In the genomic region with DNA sequence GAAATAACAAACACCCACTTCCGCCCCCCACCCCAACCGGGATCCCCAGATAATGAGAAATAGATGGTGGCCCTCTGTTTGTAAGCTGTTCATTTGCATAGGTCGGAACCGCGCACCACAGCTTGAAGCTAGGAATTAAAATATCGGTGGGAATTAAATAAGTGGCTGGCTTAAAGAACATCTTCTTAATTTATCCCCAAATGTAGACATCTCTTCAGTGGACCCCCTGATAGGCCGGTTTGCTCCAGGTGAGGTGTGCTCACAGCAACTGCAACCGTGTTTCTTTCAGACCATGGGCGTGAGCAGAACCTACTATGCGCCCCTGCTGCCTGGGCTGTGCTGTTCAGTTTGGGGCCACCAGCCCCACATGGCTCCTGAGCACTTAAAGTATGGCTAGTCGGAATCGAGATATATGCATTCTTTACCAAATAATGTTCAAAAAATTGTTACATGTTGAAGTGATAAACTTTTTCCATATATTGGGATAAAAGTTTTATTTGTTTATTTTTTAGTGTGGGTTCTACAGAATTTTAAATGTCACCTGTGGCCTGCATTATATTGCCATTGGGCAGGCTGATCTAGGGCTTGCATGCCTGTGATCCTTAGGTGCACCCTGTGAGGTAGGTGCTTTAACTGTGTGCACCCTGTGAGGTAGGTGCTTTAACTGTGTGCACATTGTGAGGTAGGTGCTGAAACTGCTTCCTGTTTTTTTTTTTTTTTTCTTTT, we compare ENCODE assay signal across 8 cellular contexts. TPM values are rescaled to one million over a fixed set of nuclear protein-coding genes. Genes with fewer than 3 reads are reported as not detected.
DNase-seq lines count a peak whose midpoint lies in the region; ATAC-seq and TF ChIP-seq lines count a peak whose summit lies in the region.

No MANE protein-coding gene starts in this region.

- no peaks in the 10 kb centered on the region for H3K9me3 ChIP-seq in vagina

- no peaks in the 10 kb centered on the region for H3K27me3 Mint-ChIP-seq in memory B cell

- H3K4me1 Mint-ChIP-seq in memory B cell = peaks cover 34% of the 10 kb centered on the region

- intact Hi-C loops in vagina (cut with DNase I) = no loop called here

- peak overlapping the region; percentile 99 for H3K4me3 Mint-ChIP-seq in memory B cell

- H3K27ac ChIP-seq in brain microvascular endothelial cell (peak overlapping the region; percentile 91), vagina (peak overlapping the region; percentile 87)

- TF ChIP-seq POLR2A in vagina (IDR thresholded peaks at IDR 0.05) = no peak

- H3K4me3 ChIP-seq in brain microvascular endothelial cell (ENCODE audit: low read depth, low read length) (peak overlapping the region; percentile 72), vagina (peak overlapping the region; percentile 63 to 72)

- in situ Hi-C loops in brain microvascular endothelial cell (cut with HindIII; ENCODE audit: low pct_ligation_motif_present, low sequenced_read_pairs) = no loop called here

- TF ChIP-seq CTCF in brain microvascular endothelial cell (IDR thresholded peaks at IDR 0.05; ENCODE audit: low read depth, low read length, missing control alignments) = no peak
- no peak for TF ChIP-seq CTCF in vagina (IDR thresholded peaks at IDR 0.05)

- H3K36me3 ChIP-seq in brain microvascular endothelial cell (replicated peaks) (no peaks in the 10 kb centered on the region), vagina (no peaks in the 10 kb centered on the region)

- peak overlapping the region; percentile 99 for H3K27ac Mint-ChIP-seq in memory B cell

- H3K4me1 ChIP-seq in vagina = peaks cover 37% of the 10 kb centered on the region

- no peaks in the 10 kb centered on the region for H3K9me3 Mint-ChIP-seq in memory B cell

- ATAC-seq in GM21381 (IDR thresholded peaks at IDR 0.05; ENCODE audit: unreplicated experiment) (peak; percentile 11), memory B cell (ENCODE audit: low read depth) (peak; percentile 51), HG03442 (IDR thresholded peaks at IDR 0.05; ENCODE audit: unreplicated experiment) (no peak), GM21390 (IDR thresholded peaks at IDR 0.05; ENCODE audit: unreplicated experiment) (no peak)

- no peaks in the 10 kb centered on the region for H3K27me3 ChIP-seq in brain microvascular endothelial cell (replicated peaks)
- no peaks in the 10 kb centered on the region for H3K27me3 ChIP-seq in vagina

- DNase-seq in ELF-1 (ENCODE audit: low read depth, low spot score) (peak; percentile 44), NAMALWA (ENCODE audit: low spot score) (peak; percentile 75), brain microvascular endothelial cell (no peak), memory B cell (ENCODE audit: low spot score in 2 of 2) (peak in 1 of 2 donors; percentile 7), vagina (ENCODE audit: extremely low spot score in 2 of 2) (no peak)

- no peaks in the 10 kb centered on the region for H3K36me3 Mint-ChIP-seq in memory B cell

RNA-seq across cellular contexts. Expression of a gene that starts 0.8 kb away (rescaled TPM):
- total RNA-seq in vagina = 68.3 TPM

Comparison
In these comparisons a context has a peak if more than half of its experiments do, and no peak if none do; other contexts are left out.
1. DNase-seq: peak in ELF-1 (single experiment) and NAMALWA (single experiment); none in brain microvascular endothelial cell (single experiment) and vagina (0 of 2).
2. ATAC-seq: peak in GM21381 (single experiment) and memory B cell (single experiment); none in HG03442 (single experiment) and GM21390 (single experiment).